In genomic region chr1:197130677-197131304, GRCh38 we compare ENCODE assay signal across 13 cellular contexts. TPM values are rescaled to one million over a fixed set of nuclear protein-coding genes. Genes with fewer than 3 reads are reported as not detected.
A peak's percentile ranks its signal among the peaks of the same experiment; 100 is the strongest.
DNase-seq lines count a peak whose midpoint lies in the region; ATAC-seq and TF ChIP-seq lines count a peak whose summit lies in the region.
"Had no signal": no experiment of that assay in that cellular context is flagged by ENCODE, and none has a peak within 500 bp of the region (broad histone marks: within the 10 kb centered on the region; RNA-seq: fewer than 3 reads in every experiment).

No MANE protein-coding gene starts in this region.

- no peaks in the 10 kb centered on the region for H4K20me1 ChIP-seq in mammary epithelial cell (ENCODE audit: insufficient read depth, low read length)

- H3K4me1 ChIP-seq in ACC112 (ENCODE audit: control insufficient read depth, insufficient read depth, low read length, unreplicated experiment) (peaks cover 11% of the 10 kb centered on the region), HUES64 (ENCODE audit: insufficient read depth, low read length) (peaks cover 22% of the 10 kb centered on the region), mammary epithelial cell (ENCODE audit: insufficient read depth, low read length) (peaks cover 12% of the 10 kb centered on the region)

- dilution Hi-C loops in mammary epithelial cell (cut with HindIII; ENCODE audit: low sequenced_read_pairs): loop anchor here (5.0 kb wide), 1 partner anchor 97 kb away; no protein-coding TSS in a partner anchor

- no peaks in the 10 kb centered on the region for H3K9me3 ChIP-seq in HUES64 (ENCODE audit: insufficient read depth, low read depth, low read length)
- H3K9me3 ChIP-seq in mammary epithelial cell (replicated peaks; ENCODE audit: insufficient read depth, low read length): no peaks in the 10 kb centered on the region
- H3K9me3 ChIP-seq: MG63, tibial nerve had no signal

- CTCF ChIA-PET in mammary epithelial cell (lab: Charles Lee; ENCODE audit: low non-redundant PET): no interaction called here

- peak overlapping the region; percentile 59 for H3K27ac ChIP-seq in ACC112 (ENCODE audit: low read depth, low read length)
- H3K27ac ChIP-seq in HUES64 (ENCODE audit: low read depth, low read length): peak overlapping the region; percentile 68; the same call in 1 of the 2 replicates
- peak overlapping the region; percentile 70 for H3K27ac ChIP-seq in mammary epithelial cell (ENCODE audit: insufficient read depth, low read depth, low read length)
- H3K27ac ChIP-seq: tibial nerve had no signal

- DNase-seq in mammary epithelial cell (peak; percentile 24), kidney tubule cell (ENCODE audit: low spot score) (peak; percentile 72), UCSD-AML1 (lab: John Stamatoyannopoulos, UW; ENCODE audit: unreplicated experiment) (no peak), NOMO-1 treated with dmso at 0.1 percent for 144 hours (lab: John Stamatoyannopoulos, UW; ENCODE audit: unreplicated experiment) (no peak), NCI-H1105 treated with DMSO at 0.1 percent for 48 hours (lab: John Stamatoyannopoulos, UW) (no peak), sciatic nerve (ENCODE audit: low spot score) (no peak)
- DNase-seq: activated B cell treated with CpG ODN at 0.5 μM for 24 hours; activated CD8-positive, alpha-beta memory T cell treated with anti-CD3 and anti-CD28 coated beads, Interleukin-2, amount 50 U/mL, for 4 hours; effector CD8-positive, alpha-beta T cell had no signal

- in situ Hi-C loops in mammary epithelial cell (cut with MboI; ENCODE audit: low sequenced_read_pairs in 2 of 2): no loop called here

- H2AFZ ChIP-seq in ACC112 (ENCODE audit: low read length, unreplicated experiment) (no peak overlapping the region), mammary epithelial cell (ENCODE audit: low read depth, low read length) (peak overlapping the region; percentile 38)

- H3K27me3 ChIP-seq in ACC112 (ENCODE audit: insufficient read depth, low read length) (no peaks in the 10 kb centered on the region), HUES64 (ENCODE audit: insufficient read depth, low read length) (no peaks in the 10 kb centered on the region), mammary epithelial cell (ENCODE audit: insufficient read depth, low read length) (no peaks in the 10 kb centered on the region)
- H3K27me3 ChIP-seq: MG63, tibial nerve had no signal

- ATAC-seq in sciatic nerve: no peak

- H3K9ac ChIP-seq in HUES64 (ENCODE audit: low read depth, low read length): no peak overlapping the region
- H3K9ac ChIP-seq in mammary epithelial cell (ENCODE audit: insufficient read depth, low read length): no peak overlapping the region

- peak overlapping the region; percentile 6; the same call in 1 of the 2 replicates for H3K4me3 ChIP-seq in ACC112 (ENCODE audit: low read depth, low read length)
- H3K4me3 ChIP-seq in HUES64 (ENCODE audit: low read length): no peak overlapping the region
- no peak overlapping the region for H3K4me3 ChIP-seq in mammary epithelial cell (replicated peaks in 1 of 3; ENCODE audit: insufficient read depth in 1 of 3, low read depth in 2 of 3, low read length in 3 of 3)
- H3K4me3 ChIP-seq: MG63, tibial nerve had no signal

- H3K79me2 ChIP-seq in ACC112 (ENCODE audit: control insufficient read depth, insufficient read depth, low read length, unreplicated experiment) (no peaks in the 10 kb centered on the region), mammary epithelial cell (ENCODE audit: insufficient read depth, low read length) (peaks cover 7% of the 10 kb centered on the region)

- TSS peak; percentile 90 for BruUV-seq in mammary epithelial cell (replicated peaks; lab: Mats Ljungman, UMichigan)

- H3K36me3 ChIP-seq in ACC112 (ENCODE audit: insufficient read depth, low read length) (peaks cover 19% of the 10 kb centered on the region), HUES64 (ENCODE audit: insufficient read depth, low read length) (peaks cover 92% of the 10 kb centered on the region), mammary epithelial cell (ENCODE audit: insufficient read depth, low read length) (peaks cover 32% of the 10 kb centered on the region)
- H3K36me3 ChIP-seq: tibial nerve had no signal

- TF ChIP-seq CTCF in mammary epithelial cell (conservative IDR thresholded peaks at IDR 0.05 in 1 of 2, IDR thresholded peaks at IDR 0.05 in 1 of 2; ENCODE audit: extremely low read depth in 1 of 2, insufficient read depth in 1 of 2, low read depth in 1 of 2, low read length in 2 of 2): no peak

- WGBS in HUES64: no CpG with 5 or more reads among the region's 2 CpGs
- 77% methylated on average over 2 of the region's 2 CpGs for WGBS in mammary epithelial cell (ENCODE audit: low coverage, missing lambda C conversion rate)

- H3K4me2 ChIP-seq in mammary epithelial cell (ENCODE audit: insufficient read depth, low read depth, low read length): peak overlapping the region; percentile 60

- intact Hi-C loops in mammary epithelial cell (cut with micrococcal nuclease): no loop called here
- intact Hi-C loops in sciatic nerve (cut with DNase I): no loop called here

RNA-seq across cellular contexts. Expression of gene ASPM, which starts 15.7 kb away (rescaled TPM):
- polyA plus RNA-seq in HUES64 (2013, experiment 1 of 2): 28.2 TPM
- polyA plus RNA-seq in HUES64 (2013, experiment 2 of 2): 32.4 TPM
- total RNA-seq in mammary epithelial cell: 10 to 100 TPM in 1 of 2 donors, 1 to 10 TPM in 1; 3.2 to 21.9 TPM
- polyA plus RNA-seq in mammary epithelial cell: 6.7 TPM
- 22.8 TPM for polyA minus RNA-seq in mammary epithelial cell
- total RNA-seq in sciatic nerve: 0.45 TPM

Comparison
In these comparisons a context has a peak if more than half of its experiments do, and no peak if none do; other contexts are left out.
1. DNase-seq: peak in mammary epithelial cell (single experiment) and kidney tubule cell (single experiment); none in UCSD-AML1 (single experiment), NOMO-1 treated with dmso at 0.1 percent for 144 hours (single experiment), NCI-H1105 treated with DMSO at 0.1 percent for 48 hours (single experiment) and sciatic nerve (single experiment).
2. Peak in every context shown above with its lines, with median percentiles within 50 percentile points of each other: H3K27ac ChIP-seq.